Comparison of ENCODE assay signal across 12 cellular contexts in the genomic region with DNA sequence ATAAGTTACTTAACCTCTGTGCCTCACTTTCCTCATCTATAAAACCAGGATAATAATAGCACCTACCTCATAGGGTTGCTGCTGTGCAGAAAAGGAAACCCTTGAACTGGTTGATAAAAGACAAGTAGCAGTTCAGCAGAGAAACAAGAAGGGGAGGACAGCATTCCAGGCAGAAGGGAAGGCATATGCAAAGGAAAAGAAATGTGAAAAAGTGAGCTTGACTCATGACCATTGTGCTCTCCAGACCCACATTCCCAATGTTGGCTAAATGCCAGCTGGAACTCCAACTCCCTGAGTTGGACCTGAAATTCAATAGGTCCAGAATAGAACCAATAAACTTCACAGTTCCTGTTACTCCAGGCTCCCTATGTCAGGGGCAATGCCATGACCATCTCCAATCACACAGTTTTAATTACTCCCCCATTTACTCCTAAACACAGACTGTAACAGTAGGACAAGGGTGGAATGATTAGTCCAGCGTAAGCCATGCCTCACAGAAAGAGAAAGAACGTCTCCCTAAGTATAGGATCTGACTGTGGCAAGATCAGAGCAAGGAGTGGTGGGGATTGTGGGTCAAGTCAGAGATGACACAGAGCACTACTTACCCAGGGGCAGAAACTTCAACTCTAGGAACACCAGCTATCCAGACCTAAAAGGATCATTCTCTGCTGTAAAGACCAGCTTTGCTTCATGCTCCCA. TPM values are rescaled to one million over a fixed set of nuclear protein-coding genes. Genes with fewer than 3 reads are reported as not detected.
DNase-seq lines count a peak whose midpoint lies in the region; ATAC-seq and TF ChIP-seq lines count a peak whose summit lies in the region.
"Had no signal": no experiment of that assay in that cellular context is flagged by ENCODE, and none has a peak within 500 bp of the region (broad histone marks: within the 10 kb centered on the region; RNA-seq: fewer than 3 reads in every experiment).

No MANE protein-coding gene starts in this region.

- DNase-seq in AG10803 (ENCODE audit: low read depth) (peak; percentile 62), dermis microvascular lymphatic vessel endothelial cell (ENCODE audit: low read depth in 2 of 2) (peak; percentile 43 to 82), kidney tubule cell (ENCODE audit: low spot score) (peak; percentile 65), A172 (ENCODE audit: low spot score) (no peak), colonic mucosa (no peak), NCI-H345 treated with DMSO at 0.1 percent for 48 hours (lab: John Stamatoyannopoulos, UW; ENCODE audit: unreplicated experiment) (no peak)
- DNase-seq: activated CD4-positive, alpha-beta T cell treated with anti-CD3 and anti-CD28 coated beads for 4 hours; NCI-H1105 treated with DMSO at 0.1 percent for 48 hours; NCI-H748 treated with DMSO at 0.1 percent for 48 hours had no signal

- H3K9ac ChIP-seq in colonic mucosa (ENCODE audit: low read depth in 2 of 2, low read length in 2 of 2) = no peak overlapping the region

- no peak for ATAC-seq in GM19455 (IDR thresholded peaks at IDR 0.05; ENCODE audit: unreplicated experiment)

- no peaks in the 10 kb centered on the region for H3K36me3 ChIP-seq in colonic mucosa
- H3K36me3 ChIP-seq: vagina had no signal

- H3K4me3 ChIP-seq in AG10803 (ENCODE audit: low read length) (no peak overlapping the region), colonic mucosa (no peak overlapping the region)
- H3K4me3 ChIP-seq: vagina had no signal

- no peak overlapping the region for H3K27ac ChIP-seq in colonic mucosa
- H3K27ac ChIP-seq: vagina had no signal

- intact Hi-C loops in colonic mucosa (cut with DNase I) = no loop called here

- no peaks in the 10 kb centered on the region for H3K9me3 ChIP-seq in colonic mucosa
- H3K9me3 ChIP-seq: vagina had no signal

- H3K27me3 ChIP-seq in colonic mucosa = no peaks in the 10 kb centered on the region
- H3K27me3 ChIP-seq: vagina had no signal

- TF ChIP-seq CTCF in AG10803 (conservative IDR thresholded peaks at IDR 0.05; ENCODE audit: low read length) (no peak), colonic mucosa (IDR thresholded peaks at IDR 0.05) (no peak)

- H3K4me1 ChIP-seq in colonic mucosa = no peaks in the 10 kb centered on the region

- no peak for TF ChIP-seq EP300 in Ishikawa (IDR thresholded peaks at IDR 0.05; ENCODE audit: borderline replicate concordance)

- no peak for TF ChIP-seq RAD21 in Ishikawa (IDR thresholded peaks at IDR 0.05; ENCODE audit: low read depth)

TF ChIP-seq in Ishikawa, 13 proteins besides CTCF, POLR2A, EP300 and RAD21:
- TF ChIP-seq FOXM1 (IDR thresholded peaks at IDR 0.05; ENCODE audit: borderline replicate concordance, low read depth) (no peak), TEAD4 (IDR thresholded peaks at IDR 0.05) (peak; percentile 31; the same call in 1 of the 2 replicates), NFIC (IDR thresholded peaks at IDR 0.05) (peak; percentile 82)
- TF ChIP-seq, protein P1, sequence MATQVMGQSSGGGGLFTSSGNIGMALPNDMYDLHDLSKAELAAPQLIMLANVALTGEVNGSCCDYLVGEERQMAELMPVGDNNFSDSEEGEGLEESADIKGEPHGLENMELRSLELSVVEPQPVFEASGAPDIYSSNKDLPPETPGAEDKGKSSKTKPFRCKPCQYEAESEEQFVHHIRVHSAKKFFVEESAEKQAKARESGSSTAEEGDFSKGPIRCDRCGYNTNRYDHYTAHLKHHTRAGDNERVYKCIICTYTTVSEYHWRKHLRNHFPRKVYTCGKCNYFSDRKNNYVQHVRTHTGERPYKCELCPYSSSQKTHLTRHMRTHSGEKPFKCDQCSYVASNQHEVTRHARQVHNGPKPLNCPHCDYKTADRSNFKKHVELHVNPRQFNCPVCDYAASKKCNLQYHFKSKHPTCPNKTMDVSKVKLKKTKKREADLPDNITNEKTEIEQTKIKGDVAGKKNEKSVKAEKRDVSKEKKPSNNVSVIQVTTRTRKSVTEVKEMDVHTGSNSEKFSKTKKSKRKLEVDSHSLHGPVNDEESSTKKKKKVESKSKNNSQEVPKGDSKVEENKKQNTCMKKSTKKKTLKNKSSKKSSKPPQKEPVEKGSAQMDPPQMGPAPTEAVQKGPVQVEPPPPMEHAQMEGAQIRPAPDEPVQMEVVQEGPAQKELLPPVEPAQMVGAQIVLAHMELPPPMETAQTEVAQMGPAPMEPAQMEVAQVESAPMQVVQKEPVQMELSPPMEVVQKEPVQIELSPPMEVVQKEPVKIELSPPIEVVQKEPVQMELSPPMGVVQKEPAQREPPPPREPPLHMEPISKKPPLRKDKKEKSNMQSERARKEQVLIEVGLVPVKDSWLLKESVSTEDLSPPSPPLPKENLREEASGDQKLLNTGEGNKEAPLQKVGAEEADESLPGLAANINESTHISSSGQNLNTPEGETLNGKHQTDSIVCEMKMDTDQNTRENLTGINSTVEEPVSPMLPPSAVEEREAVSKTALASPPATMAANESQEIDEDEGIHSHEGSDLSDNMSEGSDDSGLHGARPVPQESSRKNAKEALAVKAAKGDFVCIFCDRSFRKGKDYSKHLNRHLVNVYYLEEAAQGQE (IDR thresholded peaks at IDR 0.05; ENCODE audit: low read depth) = no peak

RNA-seq across cellular contexts. Expression of a gene that starts 26.9 kb away (rescaled TPM):
- total RNA-seq in dermis microvascular lymphatic vessel endothelial cell = 28.1 and 31.2 TPM in 2 replicates
- total RNA-seq in A172 (2014; rRNA removed; shearing (Covaris generic)) = 33.9 and 37.3 TPM in 2 replicates
- total RNA-seq in colonic mucosa = 100 to 1,000 TPM in 1 of 2 donors, 10 to 100 TPM in 1; 66.8 to 117 TPM

Comparison
In these comparisons a context has a peak if more than half of its experiments do, and no peak if none do; other contexts are left out.
1. DNase-seq: peak in AG10803 (single experiment), dermis microvascular lymphatic vessel endothelial cell (2 of 2) and kidney tubule cell (single experiment); none in A172 (single experiment), colonic mucosa (single experiment) and NCI-H345 treated with DMSO at 0.1 percent for 48 hours (single experiment).